17 cellular contexts compared by ENCODE assay signal in genomic region chr12:77328326-77328725, GRCh38.
DNase-seq lines count a peak whose midpoint lies in the region; ATAC-seq and TF ChIP-seq lines count a peak whose summit lies in the region.
"Had no signal": no experiment of that assay in that cellular context is flagged by ENCODE, and none has a peak within 500 bp of the region (broad histone marks: within the 10 kb centered on the region; RNA-seq: fewer than 3 reads in every experiment).

No MANE protein-coding gene starts in this region.

- H3K9me3 ChIP-seq in SK-N-SH = no peaks in the 10 kb centered on the region
- no peaks in the 10 kb centered on the region for H3K9me3 ChIP-seq in neural cell (ENCODE audit: low read length)
- H3K9me3 ChIP-seq in ascending aorta = no peaks in the 10 kb centered on the region
- H3K9me3 ChIP-seq: BLaER1 had no signal

- H3K27me3 ChIP-seq in SK-N-SH (ENCODE audit: insufficient read depth) (no peaks in the 10 kb centered on the region), GM23338 (ENCODE audit: insufficient read depth) (peaks cover 20% of the 10 kb centered on the region), neural cell (ENCODE audit: insufficient read depth, low read depth, low read length) (no peaks in the 10 kb centered on the region), ascending aorta (no peaks in the 10 kb centered on the region)

- peaks cover 13% of the 10 kb centered on the region for H3K27me3 Mint-ChIP-seq in GM23338 (ENCODE audit: insufficient read depth, low read depth, poor library complexity)

- no peaks in the 10 kb centered on the region for H3K9me3 Mint-ChIP-seq in GM23338
- H3K9me3 Mint-ChIP-seq: IgD-negative memory B cell had no signal

- H3K4me3 Mint-ChIP-seq in GM23338 = no peak overlapping the region
- H3K4me3 Mint-ChIP-seq: CD14-positive monocyte; CD4-positive, alpha-beta memory T cell; IgD-negative memory B cell had no signal

- ATAC-seq in SK-N-SH treated with all-trans-retinoic acid at 6 μM for 48 hours (no peak), GM23338 (no peak), HG03045 (IDR thresholded peaks at IDR 0.05; ENCODE audit: unreplicated experiment) (no peak)

- H3K36me3 Mint-ChIP-seq in GM23338 (ENCODE audit: low read depth) = no peaks in the 10 kb centered on the region
- H3K36me3 Mint-ChIP-seq: CD4-positive, alpha-beta memory T cell; IgD-negative memory B cell had no signal

- no peak overlapping the region for H2AFZ ChIP-seq in SK-N-SH (ENCODE audit: low read depth)
- peak overlapping the region; percentile 28; the same call in 1 of the 2 replicates for H2AFZ ChIP-seq in GM23338
- no peak overlapping the region for H2AFZ ChIP-seq in neural cell (ENCODE audit: low read depth, low read length)

- H3K4me1 ChIP-seq in SK-N-SH (ENCODE audit: control insufficient read depth in 1 of 2, insufficient read depth in 2 of 2, low read depth in 1 of 2, low read length in 1 of 2) (peaks cover 5 to 8% of the 10 kb centered on the region in 2 experiments; a peak in 1 of 4 replicates), GM23338 (ENCODE audit: insufficient read depth) (peaks cover 16% of the 10 kb centered on the region), ascending aorta (no peaks in the 10 kb centered on the region)

- no peaks in the 10 kb centered on the region for H3K9me2 ChIP-seq in SK-N-SH
- 0 out of 2 replicates have a peak, but pooled peaks cover 3% of the 10 kb centered on the region for H3K9me2 ChIP-seq in GM23338 (ENCODE audit: insufficient read depth)
- H3K9me2 ChIP-seq in neural cell (ENCODE audit: insufficient read depth, low read length) = no peaks in the 10 kb centered on the region

- no peaks in the 10 kb centered on the region for H3K36me3 ChIP-seq in SK-N-SH (replicated peaks in 1 of 2; ENCODE audit: control insufficient read depth in 1 of 2, insufficient read depth in 2 of 2, low read length in 1 of 2)
- H3K36me3 ChIP-seq in GM23338 (ENCODE audit: insufficient read depth) = no peaks in the 10 kb centered on the region
- H3K36me3 ChIP-seq in neural cell (ENCODE audit: insufficient read depth, low read length) = no peaks in the 10 kb centered on the region
- H3K36me3 ChIP-seq in ascending aorta = no peaks in the 10 kb centered on the region
- H3K36me3 ChIP-seq: BLaER1 had no signal

- intact Hi-C loops in ascending aorta (cut with DNase I) = loop anchor here (10.0 kb wide), 1 partner anchor 264 kb away; the partner anchor contains the start of gene E2F7

- H3K27ac Mint-ChIP-seq in GM23338 = no peak overlapping the region
- H3K27ac Mint-ChIP-seq: CD14-positive monocyte; CD4-positive, alpha-beta memory T cell; IgD-negative memory B cell had no signal

- no peaks in the 10 kb centered on the region for H4K20me1 ChIP-seq in SK-N-SH (ENCODE audit: insufficient read depth)
- H4K20me1 ChIP-seq in GM23338 (replicated peaks; ENCODE audit: insufficient read depth) = no peaks in the 10 kb centered on the region
- H4K20me1 ChIP-seq in neural cell (ENCODE audit: insufficient read depth) = no peaks in the 10 kb centered on the region
- H4K20me1 ChIP-seq: BLaER1 had no signal

- no peak overlapping the region for H3K27ac ChIP-seq in SK-N-SH (ENCODE audit: low read depth in 2 of 2, low read length in 1 of 2)
- no peak overlapping the region for H3K27ac ChIP-seq in GM23338 (ENCODE audit: low read depth)
- H3K27ac ChIP-seq in neural cell (ENCODE audit: low read length) = no peak overlapping the region
- H3K27ac ChIP-seq in ascending aorta = no peak overlapping the region
- H3K27ac ChIP-seq: BLaER1 had no signal

- H3K79me2 ChIP-seq in SK-N-SH (ENCODE audit: insufficient read depth) (peaks cover 34% of the 10 kb centered on the region), GM23338 (replicated peaks; ENCODE audit: insufficient read depth) (peaks cover 3% of the 10 kb centered on the region; the same call in 1 of the 2 replicates), neural cell (replicated peaks; ENCODE audit: insufficient read depth, low read length) (peaks cover 69% of the 10 kb centered on the region)

- peaks cover 12% of the 10 kb centered on the region for H3K4me1 Mint-ChIP-seq in GM23338

- peak overlapping the region; percentile 24; the same call in 1 of the 2 replicates for H3K4me2 ChIP-seq in SK-N-SH
- no peak overlapping the region for H3K4me2 ChIP-seq in GM23338
- no peak overlapping the region for H3K4me2 ChIP-seq in neural cell (ENCODE audit: low read length)
- H3K4me2 ChIP-seq: BLaER1 had no signal

- no peaks in the 10 kb centered on the region for H3F3A ChIP-seq in SK-N-SH (replicated peaks; ENCODE audit: insufficient read depth)
- no peaks in the 10 kb centered on the region; the same call in 1 of the 2 replicates for H3F3A ChIP-seq in GM23338 (replicated peaks; ENCODE audit: low read depth)
- no peaks in the 10 kb centered on the region for H3F3A ChIP-seq in neural cell (ENCODE audit: insufficient read depth, low read length, poor library complexity, severe bottlenecking)

- CTCF ChIA-PET in SK-N-SH (lab: Yijun Ruan, JAX) = interaction anchor here (1.2 kb wide), 1 partner anchor 9 kb away, joined by 3 read pairs; no protein-coding TSS in a partner anchor

- no peak for TF ChIP-seq EP300 in SK-N-SH (IDR thresholded peaks at IDR 0.05; ENCODE audit: borderline replicate concordance in 1 of 2, low read depth in 1 of 2, low read length in 1 of 2)
- TF ChIP-seq EP300 in neural cell (conservative IDR thresholded peaks at IDR 0.05; ENCODE audit: poor library complexity, severe bottlenecking) = no peak

- TF ChIP-seq RAD21 in SK-N-SH (IDR thresholded peaks at IDR 0.05; ENCODE audit: low read length) (no peak), neural cell (conservative IDR thresholded peaks at IDR 0.05) (no peak)

- DNase-seq in SK-N-SH (no peak), GM23338 (ENCODE audit: low spot score) (no peak), epithelial cell of esophagus (ENCODE audit: low read depth) (peak; percentile 60), UCSD-AML1 (lab: John Stamatoyannopoulos, UW; ENCODE audit: unreplicated experiment) (no peak), ascending aorta (ENCODE audit: low spot score in 2 of 2) (no peak)
- DNase-seq: 8988T; CD4-positive, alpha-beta memory T cell; DMS153; DMS79; GF-D8; HCEC 1CT had no signal

- POLR2A ChIA-PET in SK-N-SH (lab: Yijun Ruan, JAX) = no interaction called here

- TF ChIP-seq CTCF in SK-N-SH (IDR thresholded peaks at IDR 0.05) (no peak), GM23338 (conservative IDR thresholded peaks at IDR 0.05; ENCODE audit: low read depth in 2 of 2) (no peak), epithelial cell of esophagus (IDR thresholded peaks at IDR 0.05; ENCODE audit: insufficient read depth, low read depth, low read length, missing control alignments) (no peak), neural cell (IDR thresholded peaks at IDR 0.05; ENCODE audit: poor library complexity, severe bottlenecking) (no peak), ascending aorta (IDR thresholded peaks at IDR 0.05) (no peak)

- H3K9ac ChIP-seq in SK-N-SH (no peak overlapping the region), neural cell (ENCODE audit: low read length) (no peak overlapping the region)
- H3K9ac ChIP-seq: BLaER1 had no signal

- H3K4me3 ChIP-seq in SK-N-SH (ENCODE audit: low read depth in 2 of 2, low read length in 1 of 2) (no peak overlapping the region), GM23338 (no peak overlapping the region), epithelial cell of esophagus (ENCODE audit: low read length) (no peak overlapping the region), neural cell (ENCODE audit: low read length) (peak overlapping the region; percentile 77), ascending aorta (no peak overlapping the region)
- H3K4me3 ChIP-seq: BLaER1 had no signal

- WGBS in SK-N-SH (ENCODE audit: low lambda C conversion rate) = 60% methylated on average over 7 of the region's 7 CpGs

TF ChIP-seq in SK-N-SH, 30 proteins besides CTCF, POLR2A, EP300 and RAD21:
- TF ChIP-seq, protein P1, sequence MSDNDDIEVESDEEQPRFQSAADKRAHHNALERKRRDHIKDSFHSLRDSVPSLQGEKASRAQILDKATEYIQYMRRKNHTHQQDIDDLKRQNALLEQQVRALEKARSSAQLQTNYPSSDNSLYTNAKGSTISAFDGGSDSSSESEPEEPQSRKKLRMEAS (IDR thresholded peaks at IDR 0.05; ENCODE audit: low read depth) = 0 out of 2 replicates have a peak, but pooled peaks have one; percentile 18
- TF ChIP-seq TAF1 (IDR thresholded peaks at IDR 0.05; ENCODE audit: borderline replicate concordance, low read depth, low read length) = no peak
TF ChIP-seq in SK-N-SH: peak in this region for 1.

TF ChIP-seq in SK-N-SH treated with all-trans-retinoic acid at 6 μM for 48 hours, 23 proteins besides CTCF, POLR2A, EP300 and RAD21 (continues in another document):
- TF ChIP-seq ZNF70 (CRISPR knock-in tag; IDR thresholded peaks at IDR 0.05) (no peak), TCF4 (CRISPR knock-in tag; IDR thresholded peaks at IDR 0.05; ENCODE audit: borderline replicate concordance) (no peak), PPARA (CRISPR knock-in tag; IDR thresholded peaks at IDR 0.05; ENCODE audit: borderline replicate concordance) (no peak), GLIS3 (CRISPR knock-in tag; IDR thresholded peaks at IDR 0.05) (no peak), ZNF565 (CRISPR knock-in tag; conservative IDR thresholded peaks at IDR 0.05; ENCODE audit: low read depth) (no peak)

TF ChIP-seq in GM23338, 12 proteins besides CTCF, POLR2A, EP300 and RAD21 (continues in another document):
- TF ChIP-seq ZNF114 (CRISPR knock-in tag; IDR thresholded peaks at IDR 0.05) = no peak
- no peak for TF ChIP-seq CREB1 (CRISPR knock-in tag; IDR thresholded peaks at IDR 0.05; ENCODE audit: low read depth)

TF ChIP-seq in neural cell, 6 proteins besides CTCF, POLR2A, EP300 and RAD21 (continues in another document):
- TF ChIP-seq POLR2AphosphoS5 (IDR thresholded peaks at IDR 0.05) = no peak
- no peak for TF ChIP-seq EZH2 (IDR thresholded peaks at IDR 0.05; ENCODE audit: borderline replicate concordance, insufficient read depth, low read length, poor library complexity, severe bottlenecking)
